In the genomic region with DNA sequence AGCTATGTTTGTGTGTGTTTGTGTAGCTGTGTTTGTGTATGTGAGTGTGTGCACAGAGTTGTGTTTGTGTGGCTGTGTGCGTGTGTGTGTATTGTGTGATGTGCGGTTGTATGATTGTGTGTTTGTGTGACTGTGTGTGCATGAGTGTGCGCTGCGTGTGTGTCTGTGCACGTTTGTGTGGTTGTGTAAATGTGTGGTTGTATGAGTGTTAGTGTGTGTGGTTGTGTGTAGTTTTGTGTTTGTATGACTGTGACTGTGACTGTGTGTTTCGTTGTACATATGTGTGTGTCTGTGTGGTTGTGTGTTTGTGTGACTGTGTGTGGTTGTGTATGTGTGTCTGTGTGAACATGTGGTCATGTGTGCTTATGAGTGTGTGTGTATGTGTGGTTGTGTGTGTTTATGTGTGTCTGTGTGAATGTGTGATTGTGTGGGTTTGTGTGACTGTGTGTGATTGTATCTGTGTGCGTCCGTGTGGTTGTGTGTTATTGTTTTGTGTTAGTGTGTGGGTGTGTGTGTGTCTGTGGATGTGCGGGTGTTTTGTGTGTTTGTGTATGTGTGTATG, we compare ENCODE assay signal across 1 cellular context.
TF ChIP-seq lines count a peak whose summit lies in the region.

No MANE protein-coding gene starts in this region.

TF ChIP-seq in K562, 482 proteins besides CTCF, POLR2A, EP300 and RAD21:
- TF ChIP-seq HLTF (IDR thresholded peaks at IDR 0.05): 0 out of 2 replicates have a peak, but pooled peaks have one; percentile 24
- TF ChIP-seq IRF2 (CRISPR knock-in tag; IDR thresholded peaks at IDR 0.05): 0 out of 2 replicates have a peak, but pooled peaks have one; percentile 25
- peak; percentile 30 for TF ChIP-seq PHF20 (IDR thresholded peaks at IDR 0.05; ENCODE audit: partially characterized antibody)
- peak; percentile 15; the same call in 1 of the 2 replicates for TF ChIP-seq SMARCA5 (IDR thresholded peaks at IDR 0.05)
- TF ChIP-seq SP1 (CRISPR knock-in tag; IDR thresholded peaks at IDR 0.05): no peak
- no peak for TF ChIP-seq NEUROD1 (IDR thresholded peaks at IDR 0.05; ENCODE audit: borderline replicate concordance, low read depth, low read length, partially characterized antibody)
- TF ChIP-seq, protein P1, sequence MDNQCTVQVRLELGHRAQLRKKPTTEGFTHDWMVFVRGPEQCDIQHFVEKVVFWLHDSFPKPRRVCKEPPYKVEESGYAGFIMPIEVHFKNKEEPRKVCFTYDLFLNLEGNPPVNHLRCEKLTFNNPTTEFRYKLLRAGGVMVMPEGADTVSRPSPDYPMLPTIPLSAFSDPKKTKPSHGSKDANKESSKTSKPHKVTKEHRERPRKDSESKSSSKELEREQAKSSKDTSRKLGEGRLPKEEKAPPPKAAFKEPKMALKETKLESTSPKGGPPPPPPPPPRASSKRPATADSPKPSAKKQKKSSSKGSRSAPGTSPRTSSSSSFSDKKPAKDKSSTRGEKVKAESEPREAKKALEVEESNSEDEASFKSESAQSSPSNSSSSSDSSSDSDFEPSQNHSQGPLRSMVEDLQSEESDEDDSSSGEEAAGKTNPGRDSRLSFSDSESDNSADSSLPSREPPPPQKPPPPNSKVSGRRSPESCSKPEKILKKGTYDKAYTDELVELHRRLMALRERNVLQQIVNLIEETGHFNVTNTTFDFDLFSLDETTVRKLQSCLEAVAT (IDR thresholded peaks at IDR 0.05): 0 out of 4 replicates have a peak, but pooled peaks of 1 of the 2 experiments have one; percentile 12
- 0 out of 2 replicates have a peak, but pooled peaks have one; percentile 50 for TF ChIP-seq TSC22D4 (tag; IDR thresholded peaks at IDR 0.05)
